ENCODE assay signal across 8 cellular contexts in genomic region chr18:23994361-23994902, GRCh38. TPM values are rescaled to one million over a fixed set of nuclear protein-coding genes. Genes with fewer than 3 reads are reported as not detected.
A peak's percentile ranks its signal among the peaks of the same experiment; 100 is the strongest.
DNase-seq lines count a peak whose midpoint lies in the region; ATAC-seq, FAIRE-seq and TF ChIP-seq lines count a peak whose summit lies in the region.

No MANE protein-coding gene starts in this region.

- H3K36me3 Mint-ChIP-seq in activated T-helper 17 cell treated with anti-CD3 and anti-CD28 coated beads, Interleukin-2, amount 50 U/mL, for 72 hours (ENCODE audit: low read depth) = no peaks in the 10 kb centered on the region

- H3K27me3 Mint-ChIP-seq in activated T-helper 17 cell treated with anti-CD3 and anti-CD28 coated beads, Interleukin-2, amount 50 U/mL, for 72 hours = no peaks in the 10 kb centered on the region

- no peak for TF ChIP-seq CTCF in keratinocyte (optimal IDR thresholded peaks at IDR 0.05 in 1 of 3, IDR thresholded peaks at IDR 0.05 in 1 of 3, conservative IDR thresholded peaks at IDR 0.05 in 1 of 3; ENCODE audit: extremely low read depth in 1 of 3, insufficient read depth in 2 of 3, low read length in 3 of 3)

- H3K36me3 ChIP-seq in ACC112 (ENCODE audit: insufficient read depth, low read length) (no peaks in the 10 kb centered on the region), keratinocyte (ENCODE audit: control insufficient read depth in 2 of 2, extremely low read depth in 1 of 2, insufficient read depth in 2 of 2, low read length in 2 of 2) (no peaks in the 10 kb centered on the region)

- H3K27ac Mint-ChIP-seq in activated T-helper 17 cell treated with anti-CD3 and anti-CD28 coated beads, Interleukin-2, amount 50 U/mL, for 72 hours = peak overlapping the region; percentile 67

- H3K4me1 Mint-ChIP-seq in activated T-helper 17 cell treated with anti-CD3 and anti-CD28 coated beads, Interleukin-2, amount 50 U/mL, for 72 hours = peaks cover 48% of the 10 kb centered on the region

- dilution Hi-C loops in keratinocyte (cut with MboI; ENCODE audit: extremely low pct_ligation_motif_present, low sequenced_read_pairs) = no loop called here

- H3K9me3 Mint-ChIP-seq in activated T-helper 17 cell treated with anti-CD3 and anti-CD28 coated beads, Interleukin-2, amount 50 U/mL, for 72 hours = peaks cover 4% of the 10 kb centered on the region

- no peaks in the 10 kb centered on the region for H3K27me3 ChIP-seq in ACC112 (ENCODE audit: insufficient read depth, low read length)
- H3K27me3 ChIP-seq in keratinocyte (ENCODE audit: control insufficient read depth, extremely low read depth, insufficient read depth, low read length) = no peaks in the 10 kb centered on the region

- H3K4me3 Mint-ChIP-seq in activated T-helper 17 cell treated with anti-CD3 and anti-CD28 coated beads, Interleukin-2, amount 50 U/mL, for 72 hours = peak overlapping the region; percentile 68

- peak; percentile 38 for ATAC-seq in activated T-helper 17 cell treated with anti-CD3 and anti-CD28 coated beads, Interleukin-2, amount 50 U/mL, for 72 hours (replicated peaks)
- ATAC-seq in HG03196 (IDR thresholded peaks at IDR 0.05; ENCODE audit: unreplicated experiment) (no peak), GM21423 (IDR thresholded peaks at IDR 0.05; ENCODE audit: unreplicated experiment) (no peak)

- no peaks in the 10 kb centered on the region for H3K9me3 ChIP-seq in keratinocyte (ENCODE audit: control insufficient read depth, low read depth, low read length)

- DNase-seq in NCI-H2107 treated with DMSO at 0.1 percent for 48 hours (lab: John Stamatoyannopoulos, UW; ENCODE audit: unreplicated experiment) = peak; percentile 77
- DNase-seq in keratinocyte (ENCODE audit: low read depth, low spot score) = peak; percentile 68
- DNase-seq in GF-D8 (lab: John Stamatoyannopoulos, UW) = no peak

- peak overlapping the region; percentile 48 for H3K4me3 ChIP-seq in ACC112 (ENCODE audit: low read depth, low read length)
- H3K4me3 ChIP-seq in GM08714 (ENCODE audit: low read length) = peak overlapping the region; percentile 56; the same call in 1 of the 2 replicates
- H3K4me3 ChIP-seq in keratinocyte (ENCODE audit: control insufficient read depth in 2 of 3, extremely low read depth in 1 of 3, insufficient read depth in 2 of 3, low read depth in 1 of 3, low read length in 3 of 3) = peak overlapping the region in 1 of 3 experiments; percentile 5

- peak overlapping the region; percentile 38 for H3K9ac ChIP-seq in keratinocyte (ENCODE audit: control insufficient read depth, extremely low read depth, insufficient read depth, low read length)

- FAIRE-seq in keratinocyte (lab: Jason Lieb, UNC) = peak; percentile 97

- H3K4me2 ChIP-seq in keratinocyte (ENCODE audit: control insufficient read depth, extremely low read depth, insufficient read depth, low read depth, low read length) = peak overlapping the region; percentile 48

- no peaks in the 10 kb centered on the region for H4K20me1 ChIP-seq in keratinocyte (ENCODE audit: control insufficient read depth, extremely low read depth, insufficient read depth, low read length)

- H3K4me1 ChIP-seq in ACC112 (ENCODE audit: control insufficient read depth, insufficient read depth, low read length, unreplicated experiment) = peaks cover 8% of the 10 kb centered on the region
- peaks cover 43% of the 10 kb centered on the region for H3K4me1 ChIP-seq in keratinocyte (ENCODE audit: control insufficient read depth, extremely low read depth, insufficient read depth, low read length)

- no peaks in the 10 kb centered on the region for H3K9me1 ChIP-seq in keratinocyte (ENCODE audit: control insufficient read depth, extremely low read depth, insufficient read depth, low read length)

- H3K27ac ChIP-seq in ACC112 (ENCODE audit: low read depth, low read length) (peak overlapping the region; percentile 68), keratinocyte (ENCODE audit: control insufficient read depth, insufficient read depth, low read length) (peak overlapping the region; percentile 53)

- no peaks in the 10 kb centered on the region for H3K79me2 ChIP-seq in ACC112 (ENCODE audit: control insufficient read depth, insufficient read depth, low read length, unreplicated experiment)
- no peaks in the 10 kb centered on the region for H3K79me2 ChIP-seq in keratinocyte (ENCODE audit: control insufficient read depth, insufficient read depth, low read length)

- H2AFZ ChIP-seq in ACC112 (ENCODE audit: low read length, unreplicated experiment) = peak overlapping the region; percentile 11
- H2AFZ ChIP-seq in keratinocyte (ENCODE audit: control insufficient read depth, low read length) = no peak overlapping the region

RNA-seq across cellular contexts. Expression of gene TTC39C, which starts 20.1 kb away (rescaled TPM):
- total RNA-seq in activated T-helper 17 cell treated with anti-CD3 and anti-CD28 coated beads, Interleukin-2, amount 50 U/mL, for 72 hours = 10 to 100 TPM; 59.6 to 76.7 TPM
- polyA plus RNA-seq in keratinocyte = 13.3 to 26.8 TPM (median 25.0 TPM) in 3 replicates
- polyA plus RNA-seq in keratinocyte (2011; ENCODE audit: low read depth) = 29.0 TPM
- 15.7 and 22.9 TPM in 2 replicates for polyA plus RNA-seq in keratinocyte (2011; cell fraction: cytosol; rRNA removed)
- polyA plus RNA-seq in keratinocyte (2011; cell fraction: nucleus; rRNA removed) = 14.3 and 15.3 TPM in 2 replicates
- 18.0 and 20.9 TPM in 2 replicates for polyA plus RNA-seq in keratinocyte (2012; ENCODE audit: low replicate concordance)
- 14.6 to 36.1 TPM (median 21.8 TPM) in 3 replicates for polyA minus RNA-seq in keratinocyte
- 28.2 TPM for polyA minus RNA-seq in keratinocyte (2011; cell fraction: cytosol; rRNA and poly(A)+ RNA removed)
- 17.8 and 35.6 TPM in 2 replicates for polyA minus RNA-seq in keratinocyte (2011; cell fraction: nucleus; rRNA and poly(A)+ RNA removed)
